ENCODE assay signal across 29 cellular contexts in the genomic region with DNA sequence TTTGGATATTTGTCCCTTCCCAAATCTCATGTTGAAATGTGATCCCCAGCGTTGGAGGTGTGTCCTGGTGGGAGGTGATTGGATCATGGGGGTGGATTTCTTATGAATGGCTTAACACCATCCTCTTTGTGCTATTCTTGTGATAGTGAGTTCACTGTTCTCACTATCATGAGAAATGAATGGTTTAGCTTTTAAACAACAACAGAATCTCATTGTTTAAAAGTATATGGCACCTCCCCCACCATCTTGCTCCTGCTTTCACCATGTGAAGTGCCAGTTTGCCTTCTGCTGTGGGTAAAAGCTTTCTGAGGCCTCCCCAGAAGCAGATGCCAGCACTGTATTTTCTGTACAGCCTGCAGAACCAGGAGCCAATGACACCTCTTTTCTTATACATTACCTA.
"Had no signal": no experiment of that assay in that cellular context is flagged by ENCODE, and none has a peak within 500 bp of the region (broad histone marks: within the 10 kb centered on the region; RNA-seq: fewer than 3 reads in every experiment).

No MANE protein-coding gene starts in this region.

- H3K27ac Mint-ChIP-seq: immature natural killer cell; mesothelial cell of epicardium; naive B cell; natural killer cell; nephron progenitor cell; neural progenitor cell; progenitor cell of endocrine pancreas; stimulated activated memory B cell treated with anti-CD40 and anti-IgM and Interleukin-4, amounts not matched to agents 10 μg/mL and 1 μg/mL and 100 μg/mL, for 72 hours had no signal

- H3K4me1 Mint-ChIP-seq: immature natural killer cell had no signal

- DNase-seq: immature natural killer cell; islet precursor cell; left ventricle myocardium inferior; mesendoderm; naive B cell; natural killer cell; nephron progenitor cell; occipital lobe; retina; right cardiac atrium; stimulated activated CD4-positive, alpha-beta T cell treated with anti-CD3 and anti-CD28 coated beads, Interleukin-12 subunit alpha, Interleukin-12 subunit beta, amount 100 ng/mL, for 4 hours; stimulated activated CD4-positive, alpha-beta T cell treated with anti-CD3 and anti-CD28 coated beads, Interleukin-15, amount 100 ng/mL, for 24 hours; stimulated activated CD4-positive, alpha-beta T cell treated with anti-CD3 and anti-CD28 coated beads, Interleukin-2, amount 100 ng/mL, for 24 hours; stimulated activated CD4-positive, alpha-beta T cell treated with anti-CD3 and anti-CD28 coated beads, Interleukin-4, amount 100 ng/mL, for 1 hour; stimulated activated naive CD4-positive, alpha-beta T cell treated with Interleukin-2 at 50 U/mL for 16 hours; stimulated activated naive CD8-positive, alpha-beta T cell treated with anti-CD3 and anti-CD28 coated beads, Interleukin-15, amount 100 ng/mL, for 72 hours; testis; thyroid gland; trophoblast cell; upper lobe of right lung had no signal

- H3K4me3 Mint-ChIP-seq: immature natural killer cell; mesothelial cell of epicardium; naive B cell; natural killer cell; nephron progenitor cell; neural progenitor cell; stimulated activated memory B cell treated with anti-CD40 and anti-IgM and Interleukin-4, amounts not matched to agents 10 μg/mL and 1 μg/mL and 100 μg/mL, for 72 hours; stimulated activated naive CD8-positive, alpha-beta T cell treated with anti-CD3 and anti-CD28 coated beads, Interleukin-15, amount 100 ng/mL, for 72 hours had no signal

- H3K36me3 ChIP-seq: neural progenitor cell, neutrophil, thyroid gland, upper lobe of right lung had no signal

- H3K27ac ChIP-seq: left ventricle myocardium inferior, neural progenitor cell, neutrophil, parathyroid adenoma, skin epidermis, testis, thyroid gland, upper lobe of right lung had no signal

- H3K4me3 ChIP-seq: left ventricle myocardium inferior, lung, neural progenitor cell, skin epidermis, testis, thyroid gland, upper lobe of right lung had no signal

- FAIRE-seq: urothelium cell line had no signal

- H3K4me1 ChIP-seq: left ventricle myocardium inferior, neural progenitor cell, parathyroid adenoma, testis, thyroid gland, upper lobe of right lung had no signal

- H3K9me3 ChIP-seq: left ventricle myocardium inferior, neutrophil, testis, thyroid gland, upper lobe of right lung had no signal

- H3K36me3 Mint-ChIP-seq: natural killer cell had no signal

- H3K27me3 Mint-ChIP-seq: naive B cell; progenitor cell of endocrine pancreas; stimulated activated memory B cell treated with anti-CD40 and anti-IgM and Interleukin-4, amounts not matched to agents 10 μg/mL and 1 μg/mL and 100 μg/mL, for 72 hours; stimulated activated naive CD8-positive, alpha-beta T cell treated with anti-CD3 and anti-CD28 coated beads, Interleukin-15, amount 100 ng/mL, for 72 hours had no signal

- H3K27me3 ChIP-seq: neural progenitor cell, neutrophil, testis, thyroid gland, upper lobe of right lung had no signal

- H3K9me3 Mint-ChIP-seq: naive B cell; natural killer cell; nephron progenitor cell; neural progenitor cell; stimulated activated memory B cell treated with anti-CD40 and anti-IgM and Interleukin-4, amounts not matched to agents 10 μg/mL and 1 μg/mL and 100 μg/mL, for 72 hours; stimulated activated naive CD8-positive, alpha-beta T cell treated with anti-CD3 and anti-CD28 coated beads, Interleukin-15, amount 100 ng/mL, for 72 hours had no signal
